8 cellular contexts compared by ENCODE assay signal in the genomic region with DNA sequence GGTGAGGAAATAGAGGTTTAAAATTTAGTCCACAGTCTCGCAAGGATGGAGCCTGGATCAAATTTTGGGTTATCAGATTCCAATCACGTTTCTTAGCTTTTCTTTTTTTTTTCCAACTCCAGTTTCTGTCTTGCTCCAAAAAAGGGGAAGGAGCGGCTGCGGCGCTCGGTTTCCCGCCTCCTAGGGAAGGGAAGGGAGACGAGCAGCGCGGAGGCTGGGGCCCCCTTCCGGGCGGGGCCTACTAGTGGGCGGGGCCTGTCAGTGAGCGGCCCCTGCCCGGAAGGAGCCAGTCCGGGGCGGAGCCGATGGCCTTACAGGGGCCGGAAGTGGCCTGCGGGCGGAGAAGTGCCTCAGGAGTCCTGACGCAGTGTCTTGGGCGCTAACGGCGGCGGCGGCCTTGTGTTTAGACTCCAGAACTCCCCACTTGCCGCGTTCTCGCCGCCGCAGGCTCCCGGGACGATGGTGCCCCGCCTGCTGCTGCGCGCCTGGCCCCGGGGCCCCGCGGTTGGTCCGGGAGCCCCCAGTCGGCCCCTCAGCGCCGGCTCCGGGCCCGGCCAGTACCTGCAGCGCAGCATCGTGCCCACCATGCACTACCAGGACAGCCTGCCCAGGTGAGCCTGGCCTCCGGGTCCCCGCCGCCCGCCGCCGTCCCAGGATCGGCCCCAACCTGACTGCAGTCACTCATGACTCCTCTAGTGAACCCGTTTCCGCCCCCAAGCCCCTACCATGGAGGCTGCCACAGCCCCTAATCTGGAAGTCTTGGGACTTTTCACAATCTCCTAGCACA. TPM values are rescaled to one million over a fixed set of nuclear protein-coding genes. Genes with fewer than 3 reads are reported as not detected.
DNase-seq lines count a peak whose midpoint lies in the region; ATAC-seq and TF ChIP-seq lines count a peak whose summit lies in the region.

A gene (plus strand): TSS at position 340 of the 787 bp plus-strand sequence. CDS start 120 bp downstream, at position 460.

- TSS peak; percentile 36 for BruUV-seq in mammary epithelial cell (replicated peaks; lab: Mats Ljungman, UMichigan)

- in situ Hi-C loops in mammary epithelial cell (cut with MboI; ENCODE audit: low sequenced_read_pairs in 2 of 2) = loop anchor here (25.0 kb wide), 2 partner anchors 259 to 284 kb away; a partner anchor contains a TSS

- ATAC-seq in GM18909 (IDR thresholded peaks at IDR 0.05; ENCODE audit: poor library complexity, unreplicated experiment) (peak; percentile 99), HG03159 (IDR thresholded peaks at IDR 0.05; ENCODE audit: unreplicated experiment) (peak; percentile 97)

- DNase-seq in AG04450 (ENCODE audit: low read depth, low spot score) (peak; percentile 77), NCI-H226 (peak; percentile 89), mammary epithelial cell (peak; percentile 86)

- H3K9me3 ChIP-seq in AG04450 (ENCODE audit: control insufficient read depth, insufficient read depth, low read length) = no peaks in the 10 kb centered on the region
- H3K9me3 ChIP-seq in mammary epithelial cell (replicated peaks; ENCODE audit: insufficient read depth, low read length) = no peaks in the 10 kb centered on the region
- H3K9me3 ChIP-seq in iPS-20b (ENCODE audit: insufficient read depth, low read depth, low read length) = no peaks in the 10 kb centered on the region

- H3K27me3 ChIP-seq in AG04450 (ENCODE audit: control insufficient read depth, insufficient read depth, low read length) (no peaks in the 10 kb centered on the region), mammary epithelial cell (ENCODE audit: insufficient read depth, low read length) (no peaks in the 10 kb centered on the region), iPS-20b (ENCODE audit: insufficient read depth, low read length) (peaks cover 12% of the 10 kb centered on the region)

- POLR2A ChIA-PET in AG04450 (lab: Yijun Ruan, JAX) = interaction anchor here (0.6 to 1.0 kb wide), 4 partner anchors 13 to 134 kb away, joined by 3 to 4 read pairs (median 3); no protein-coding TSS in a partner anchor

- H3K27ac ChIP-seq in AG04450 (ENCODE audit: low read depth, low read length) (no peak within 1 kb of the TSS), mammary epithelial cell (ENCODE audit: insufficient read depth, low read depth, low read length) (peak within 1 kb of the TSS; percentile 83), iPS-20b (ENCODE audit: low read length) (peak within 1 kb of the TSS; percentile 67), skin epidermis (peak within 1 kb of the TSS; percentile 92 to 100 (median 99))

- peak within 1 kb of the TSS; percentile 88 for H2AFZ ChIP-seq in mammary epithelial cell (ENCODE audit: low read depth, low read length)

- CTCF ChIA-PET in AG04450 (lab: Charles Lee) (interaction anchor here (0.6 to 2.0 kb wide), 2 partner anchors 10 to 89 kb away, joined by 3 to 11 read pairs; no protein-coding TSS in a partner anchor), mammary epithelial cell (lab: Charles Lee; ENCODE audit: low non-redundant PET) (no interaction called here)

- peak within 1 kb of the TSS; percentile 80 for H3K4me3 ChIP-seq in AG04450 (ENCODE audit: low read depth, low read length)
- H3K4me3 ChIP-seq in WI38 (ENCODE audit: low read depth, low read length) = peak within 1 kb of the TSS; percentile 95
- peak within 1 kb of the TSS; percentile 67 to 94 (median 92) for H3K4me3 ChIP-seq in mammary epithelial cell (replicated peaks in 1 of 3; ENCODE audit: insufficient read depth in 1 of 3, low read depth in 2 of 3, low read length in 3 of 3)
- H3K4me3 ChIP-seq in iPS-20b (ENCODE audit: low read length) = peak within 1 kb of the TSS; percentile 97
- H3K4me3 ChIP-seq in skin epidermis = peak within 1 kb of the TSS; percentile 70 to 100 (median 91)

- no peaks in the 10 kb centered on the region for H4K20me1 ChIP-seq in mammary epithelial cell (ENCODE audit: insufficient read depth, low read length)

- dilution Hi-C loops in mammary epithelial cell (cut with HindIII; ENCODE audit: low sequenced_read_pairs) = no loop called here

- 3% methylated on average over 18 of the region's 57 CpGs for WGBS in mammary epithelial cell (ENCODE audit: low coverage, missing lambda C conversion rate)

- peak within 1 kb of the TSS; percentile 73 for H3K4me2 ChIP-seq in mammary epithelial cell (ENCODE audit: insufficient read depth, low read depth, low read length)

- H3K79me2 ChIP-seq in mammary epithelial cell (ENCODE audit: insufficient read depth, low read length) = peaks cover 26% of the 10 kb centered on the region

- TF ChIP-seq CTCF in AG04450 (IDR thresholded peaks at IDR 0.05; ENCODE audit: low read depth, low read length) (0 out of 2 replicates have a peak, but pooled peaks have one; percentile 24), WI38 (IDR thresholded peaks at IDR 0.05; ENCODE audit: low read depth, low read length) (no peak), mammary epithelial cell (conservative IDR thresholded peaks at IDR 0.05 in 1 of 2, IDR thresholded peaks at IDR 0.05 in 1 of 2; ENCODE audit: extremely low read depth in 1 of 2, insufficient read depth in 1 of 2, low read depth in 1 of 2, low read length in 2 of 2) (no peak)

- H3K9ac ChIP-seq in mammary epithelial cell (ENCODE audit: insufficient read depth, low read length) (peak within 1 kb of the TSS; percentile 88), iPS-20b (ENCODE audit: low read depth, low read length) (peak within 1 kb of the TSS; percentile 96)

- H3K36me3 ChIP-seq in mammary epithelial cell (ENCODE audit: insufficient read depth, low read length) (no peaks in the 10 kb centered on the region), iPS-20b (ENCODE audit: insufficient read depth, low read depth, low read length) (0 out of 2 replicates have a peak, but pooled peaks cover 9% of the 10 kb centered on the region)

- H3K4me1 ChIP-seq in mammary epithelial cell (ENCODE audit: insufficient read depth, low read length) = peaks cover 29% of the 10 kb centered on the region
- H3K4me1 ChIP-seq in iPS-20b (ENCODE audit: insufficient read depth, low read length) = peaks cover 10% of the 10 kb centered on the region; the same call in 1 of the 2 replicates

- intact Hi-C loops in mammary epithelial cell (cut with micrococcal nuclease) = loop anchor here (1.0 kb wide), 1 partner anchor 24 kb away; a partner anchor contains a TSS

RNA-seq across cellular contexts. Expression of the gene that starts here (rescaled TPM):
- polyA plus RNA-seq in AG04450 (2011; rRNA removed) = 17.6 and 18.8 TPM in 2 replicates
- 13.6 and 13.7 TPM in 2 replicates for polyA minus RNA-seq in AG04450 (2011; rRNA and poly(A)+ RNA removed)
- 10 to 100 TPM; 21.2 to 28.0 TPM for total RNA-seq in mammary epithelial cell
- polyA plus RNA-seq in mammary epithelial cell = 25.2 TPM
- 12.6 TPM for polyA minus RNA-seq in mammary epithelial cell
